In the genomic region with DNA sequence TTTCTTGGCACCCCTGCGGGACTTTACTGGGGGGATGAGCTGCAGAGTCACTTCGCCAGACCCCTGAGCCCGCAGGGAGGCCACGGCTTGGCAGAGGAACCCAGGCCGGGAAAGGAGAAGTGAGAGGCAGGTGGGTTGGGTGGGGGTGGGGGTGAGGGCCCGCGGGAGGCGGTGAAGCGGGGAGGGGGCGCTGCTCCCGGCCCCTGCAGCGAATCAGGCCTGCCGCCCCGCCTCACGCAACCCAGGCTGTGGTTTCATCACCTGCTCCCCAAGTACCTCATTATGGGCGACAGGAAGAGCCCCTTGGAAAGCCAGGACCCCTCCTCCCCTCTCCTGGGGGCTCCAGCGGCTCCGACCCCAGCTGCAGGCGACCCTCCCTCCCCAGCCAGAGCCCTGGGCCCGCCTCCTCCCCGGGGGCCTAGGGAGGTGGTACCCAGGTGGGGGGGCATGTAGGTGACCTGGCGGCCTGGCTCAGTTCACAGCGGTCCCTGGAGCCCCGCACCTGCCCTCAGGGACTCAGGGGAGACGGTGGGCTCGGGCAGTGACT, we compare ENCODE assay signal across 18 cellular contexts. TPM values are rescaled to one million over a fixed set of nuclear protein-coding genes. Genes with fewer than 3 reads are reported as not detected.
DNase-seq lines count a peak whose midpoint lies in the region; ATAC-seq, FAIRE-seq and TF ChIP-seq lines count a peak whose summit lies in the region.
"Had no signal": no experiment of that assay in that cellular context is flagged by ENCODE, and none has a peak within 500 bp of the region (broad histone marks: within the 10 kb centered on the region; RNA-seq: fewer than 3 reads in every experiment).

No MANE protein-coding gene starts in this region.

- no peaks in the 10 kb centered on the region for H3K36me3 ChIP-seq in Peyer's patch
- H3K36me3 ChIP-seq in osteoblast (ENCODE audit: insufficient read depth, low read length): no peaks in the 10 kb centered on the region
- H3K36me3 ChIP-seq: right atrium auricular region had no signal

- in situ Hi-C loops in GM13977 (cut with MboI; ENCODE audit: low pct_unique_long_range_greater_than_20kb, low sequenced_read_pairs, unreplicated experiment): loop anchor here (25.0 kb wide), 1 partner anchor 327 kb away; no protein-coding TSS in a partner anchor

- no peaks in the 10 kb centered on the region for H3K9me3 ChIP-seq in Peyer's patch
- H3K9me3 ChIP-seq in osteoblast (ENCODE audit: low read depth, low read length): no peaks in the 10 kb centered on the region

- no peaks in the 10 kb centered on the region for H3K4me1 ChIP-seq in Peyer's patch
- H3K4me1 ChIP-seq in osteoblast (ENCODE audit: insufficient read depth, low read length): no peaks in the 10 kb centered on the region
- H3K4me1 ChIP-seq: right atrium auricular region had no signal

- TF ChIP-seq POLR2A in Peyer's patch (IDR thresholded peaks at IDR 0.05) (no peak), H54 (IDR thresholded peaks at IDR 0.05; ENCODE audit: low read depth, low read length) (no peak)

- H3K4me2 ChIP-seq in osteoblast (ENCODE audit: insufficient read depth, low read length): no peak overlapping the region

- peak; percentile 45 for ATAC-seq in HG02588 (IDR thresholded peaks at IDR 0.05; ENCODE audit: unreplicated experiment)
- ATAC-seq in HG02970 (IDR thresholded peaks at IDR 0.05; ENCODE audit: low FRiP score, unreplicated experiment): no peak
- ATAC-seq: HepG2, Panc1 had no signal

- H3K4me3 ChIP-seq in Peyer's patch (peak overlapping the region in 1 of 4 donors; percentile 18), osteoblast (ENCODE audit: insufficient read depth, low read length) (no peak overlapping the region)
- H3K4me3 ChIP-seq: right atrium auricular region had no signal

- TF ChIP-seq CTCF in GM13977 (IDR thresholded peaks at IDR 0.05; ENCODE audit: extremely low read depth, insufficient read depth, missing control alignments): no peak
- no peak for TF ChIP-seq CTCF in Peyer's patch (IDR thresholded peaks at IDR 0.05)
- no peak for TF ChIP-seq CTCF in osteoblast (IDR thresholded peaks at IDR 0.05; ENCODE audit: extremely low read depth, low read depth, low read length)

- FAIRE-seq in H54 (lab: Jason Lieb, UNC): no peak
- FAIRE-seq: bronchial epithelial cell, HepG2 had no signal

- H2AFZ ChIP-seq in osteoblast (ENCODE audit: low read length): no peak overlapping the region

- H4K20me1 ChIP-seq in osteoblast (ENCODE audit: insufficient read depth, low read length): no peaks in the 10 kb centered on the region

- no peaks in the 10 kb centered on the region for H3K27me3 ChIP-seq in Peyer's patch
- H3K27me3 ChIP-seq in osteoblast (ENCODE audit: insufficient read depth, low read length): no peaks in the 10 kb centered on the region
- H3K27me3 ChIP-seq: right atrium auricular region had no signal

- H3K27ac ChIP-seq in Peyer's patch: peak overlapping the region in 2 of 4 donors; percentile 39 to 49
- H3K27ac ChIP-seq in osteoblast (ENCODE audit: low read depth, low read length): no peak overlapping the region
- H3K27ac ChIP-seq: right atrium auricular region had no signal

- no peaks in the 10 kb centered on the region for H3K79me2 ChIP-seq in osteoblast (ENCODE audit: insufficient read depth, low read length)

- DNase-seq in GM13977 (ENCODE audit: low spot score) (peak; percentile 77), Peyer's patch (peak in 2 of 3 donors; percentile 66 to 75), osteoblast (ENCODE audit: insufficient read length, low spot score, missing footprints) (peak; percentile 35), H54 (ENCODE audit: insufficient read length, low spot score) (no peak), NCI-H1048 (lab: John Stamatoyannopoulos, UW) (no peak), NCI-H1417 (lab: John Stamatoyannopoulos, UW) (no peak)
- DNase-seq: activated CD8-positive, alpha-beta memory T cell treated with anti-CD3 and anti-CD28 coated beads, Interleukin-2, amount 50 U/mL, for 4 hours; activated naive CD4-positive, alpha-beta T cell treated with anti-CD3 and anti-CD28 coated beads, Interleukin-2, amount 50 U/mL, for 16 hours; HCEC 1CT; NCI-H1105 treated with DMSO at 0.1 percent for 48 hours; nephron progenitor cell; stimulated activated CD4-positive, alpha-beta T cell treated with anti-CD3 and anti-CD28 coated beads, Interleukin-1b, Interleukin-23, amount 100 ng/mL, for 48 hours had no signal

RNA-seq across cellular contexts. Expression of gene MEF2B, which starts 9.5 kb away (rescaled TPM):
- total RNA-seq in Peyer's patch: 1 to 10 TPM in 2 of 4 donors, not detected in 2; 5.0 to 7.4 TPM
- 0.29 and 0.36 TPM in 2 replicates for total RNA-seq in osteoblast
- total RNA-seq: right atrium auricular region had no signal

RNA-seq across cellular contexts. Expression of gene TMEM161A, which starts 22.3 kb away (rescaled TPM):
- total RNA-seq in Peyer's patch: 10 to 100 TPM; 15.9 to 26.4 (median 18.7) TPM
- 13.8 and 15.9 TPM in 2 replicates for total RNA-seq in osteoblast

RNA-seq across cellular contexts. Expression of gene BORCS8, which starts 31.4 kb away (rescaled TPM):
- 10 to 100 TPM; 17.2 to 32.2 (median 22.1) TPM for total RNA-seq in Peyer's patch
- total RNA-seq in osteoblast: 16.2 and 17.4 TPM in 2 replicates

RNA-seq across cellular contexts. Expression of gene RFXANK, which starts 31.5 kb away (rescaled TPM):
- total RNA-seq in Peyer's patch (10 to 100 TPM; 18.2 to 75.1 (median 51.9) TPM), osteoblast (37.4 and 47.4 TPM in 2 replicates)

RNA-seq across cellular contexts. Expression of gene NR2C2AP, which starts 42.7 kb away (rescaled TPM):
- total RNA-seq in Peyer's patch: 10 to 100 TPM in 2 of 4 donors, 1 to 10 TPM in 2; 5.0 to 11.6 (median 8.7) TPM
- total RNA-seq in osteoblast: 6.2 and 6.5 TPM in 2 replicates

Comparison
In these comparisons a context has a peak if more than half of its experiments do, and no peak if none do; other contexts are left out.
1. DNase-seq: peak in GM13977 (single experiment), Peyer's patch (2 of 3) and osteoblast (single experiment); none in H54 (single experiment), NCI-H1048 (single experiment) and NCI-H1417 (0 of 3).